ENCODE assay signal across 8 cellular contexts in the genomic region with DNA sequence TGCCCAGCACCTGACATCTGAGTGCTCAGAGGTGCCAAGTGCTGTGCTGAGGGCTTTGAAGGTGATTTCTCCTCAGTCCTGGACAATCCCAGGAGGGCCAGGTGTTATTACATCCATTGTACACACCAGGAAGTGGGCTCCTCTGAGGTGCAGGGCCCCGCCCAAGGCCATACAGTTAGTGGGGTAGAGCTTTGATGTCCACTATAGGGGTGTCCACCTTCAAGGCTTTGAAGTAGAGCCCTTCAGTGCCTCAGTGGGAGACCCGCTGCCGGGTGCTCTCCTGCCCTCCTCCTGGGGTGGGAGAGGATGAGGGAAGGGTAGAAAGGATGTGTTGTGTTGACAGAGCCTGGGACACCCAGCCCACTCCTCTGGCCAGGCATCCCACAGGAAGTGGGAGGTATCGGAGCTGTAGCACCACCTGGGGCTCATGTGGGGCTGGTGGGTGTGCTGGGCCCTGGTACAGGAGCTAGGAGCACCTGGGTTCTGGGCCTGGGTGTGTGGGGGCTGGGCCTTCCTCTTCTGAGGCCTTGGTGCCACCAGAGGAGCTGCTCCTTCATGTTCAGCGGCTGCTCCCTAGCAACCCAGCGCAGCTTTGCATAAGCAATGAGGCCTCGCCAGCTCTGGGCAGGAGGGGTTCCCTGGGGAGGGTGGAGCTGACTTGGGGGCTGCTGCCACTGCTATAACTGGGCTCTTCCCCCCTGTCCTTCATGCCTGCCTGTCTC. TPM values are rescaled to one million over a fixed set of nuclear protein-coding genes. Genes with fewer than 3 reads are reported as not detected.
DNase-seq lines count a peak whose midpoint lies in the region; ATAC-seq and TF ChIP-seq lines count a peak whose summit lies in the region.
"Had no signal": no experiment of that assay in that cellular context is flagged by ENCODE, and none has a peak within 500 bp of the region (broad histone marks: within the 10 kb centered on the region; RNA-seq: fewer than 3 reads in every experiment).

No MANE protein-coding gene starts in this region.

- in situ Hi-C loops in gastrocnemius medialis (cut with MboI; ENCODE audit: low sequenced_read_pairs in 4 of 4): loop anchor here in 1 of 4 donors (25.0 kb wide), 1 partner anchor 110 kb away; no protein-coding TSS in a partner anchor

- ATAC-seq in gastrocnemius medialis: no peak

- H3K36me3 ChIP-seq in H7 (replicated peaks; ENCODE audit: control insufficient read depth, insufficient read depth, low read length): peaks cover 12% of the 10 kb centered on the region
- H3K36me3 ChIP-seq in gastrocnemius medialis: no peaks in the 10 kb centered on the region

- intact Hi-C loops in gastrocnemius medialis (cut with DNase I; ENCODE audit: low total_unique reads): no loop called here

- H3K27ac ChIP-seq in gastrocnemius medialis: peak overlapping the region in 3 of 4 donors; percentile 1 to 90 (median 17)
- H3K27ac ChIP-seq: VCaP had no signal

- H3K9me3 ChIP-seq in gastrocnemius medialis: no peaks in the 10 kb centered on the region

- TF ChIP-seq CTCF in gastrocnemius medialis (IDR thresholded peaks at IDR 0.05 in 4 of 5, conservative IDR thresholded peaks at IDR 0.05 in 1 of 5): no peak

- no peaks in the 10 kb centered on the region for H3K27me3 ChIP-seq in H7 (ENCODE audit: control insufficient read depth, insufficient read depth, low read length)
- no peaks in the 10 kb centered on the region for H3K27me3 ChIP-seq in gastrocnemius medialis

- peaks cover 47 to 54% of the 10 kb centered on the region in 2 donors for H3K4me1 ChIP-seq in gastrocnemius medialis

- DNase-seq in H7 (peak; percentile 68), NCI-H526 treated with DMSO at 0.1 percent for 48 hours (lab: John Stamatoyannopoulos, UW) (peak; percentile 74), gastrocnemius medialis (no peak), AG08395 (ENCODE audit: low spot score) (no peak), glomerular visceral epithelial cell (ENCODE audit: extremely low spot score) (no peak), SKM-1 (lab: John Stamatoyannopoulos, UW; ENCODE audit: unreplicated experiment) (no peak)
- DNase-seq in central memory CD4-positive, alpha-beta T cell: peak; percentile 54

- no peak for TF ChIP-seq POLR2A in gastrocnemius medialis (IDR thresholded peaks at IDR 0.05)

- H3K4me3 ChIP-seq in H7 (ENCODE audit: insufficient read depth, low read depth, low read length): no peak overlapping the region
- no peak overlapping the region for H3K4me3 ChIP-seq in gastrocnemius medialis

RNA-seq across cellular contexts. Expression of a gene that starts 7.4 kb away (rescaled TPM):
- total RNA-seq in H7 (2014; rRNA removed; shearing (Covaris generic)): 122 and 149 TPM in 2 replicates
- 10 to 100 TPM; 10.7 to 24.1 (median 20.5) TPM for total RNA-seq in gastrocnemius medialis

RNA-seq across cellular contexts. Expression of a gene that starts 23.8 kb away (rescaled TPM):
- total RNA-seq in H7 (2014; rRNA removed; shearing (Covaris generic)): 1,201 and 1,441 TPM in 2 replicates
- total RNA-seq in gastrocnemius medialis: 1,000 to 10,000 TPM in 1 of 4 donors, 100 to 1,000 TPM in 3; 878 to 1,126 (median 955) TPM

RNA-seq across cellular contexts. Expression of a gene that starts 52.2 kb away (rescaled TPM):
- 8.2 and 9.6 TPM in 2 replicates for total RNA-seq in H7 (2014; rRNA removed; shearing (Covaris generic))
- total RNA-seq in gastrocnemius medialis: 10 to 100 TPM in 3 of 4 donors, 1 to 10 TPM in 1; 9.1 to 14.4 (median 12.3) TPM

Comparison
In these comparisons a context has a peak if more than half of its experiments do, and no peak if none do; other contexts are left out.
1. DNase-seq: peak in H7 (single experiment), NCI-H526 treated with DMSO at 0.1 percent for 48 hours (single experiment) and central memory CD4-positive, alpha-beta T cell (single experiment); none in gastrocnemius medialis (0 of 2), AG08395 (single experiment), glomerular visceral epithelial cell (single experiment) and SKM-1 (single experiment).